Comparison of ENCODE assay signal across 11 cellular contexts in the genomic region with DNA sequence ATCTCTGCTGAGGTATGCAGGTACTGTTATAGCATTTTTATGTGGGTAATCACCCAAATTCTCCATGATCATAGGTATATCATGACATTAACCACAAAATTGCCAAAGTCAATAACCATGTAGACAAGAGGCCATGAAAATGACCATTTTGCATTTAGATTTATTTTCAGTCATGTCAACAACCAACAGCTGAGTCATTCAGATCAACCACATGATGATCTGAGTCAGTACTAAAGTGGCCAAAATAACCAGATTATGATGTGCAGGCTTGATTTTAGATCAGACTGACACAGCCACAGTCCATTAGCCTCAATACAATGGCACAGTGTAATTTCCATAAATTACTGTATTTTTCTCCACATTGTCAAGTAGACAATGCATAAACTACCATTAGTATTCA.
DNase-seq lines count a peak whose midpoint lies in the region; ATAC-seq lines count a peak whose summit lies in the region.
"Had no signal": no experiment of that assay in that cellular context is flagged by ENCODE, and none has a peak within 500 bp of the region (broad histone marks: within the 10 kb centered on the region; RNA-seq: fewer than 3 reads in every experiment).

No MANE protein-coding gene starts in this region.

- ATAC-seq in GM18498 (IDR thresholded peaks at IDR 0.05; ENCODE audit: unreplicated experiment) (peak; percentile 87), GM21723 (IDR thresholded peaks at IDR 0.05; ENCODE audit: unreplicated experiment) (peak; percentile 87), HG03558 (IDR thresholded peaks at IDR 0.05; ENCODE audit: extremely low read depth, unreplicated experiment) (peak; percentile 95)

- peak; percentile 59 for DNase-seq in foreskin melanocyte
- DNase-seq in NCI-H2196 (lab: John Stamatoyannopoulos, UW; ENCODE audit: unreplicated experiment), result no peak
- DNase-seq in SKM-1 treated with dmso at 0.1 percent for 144 hours (lab: John Stamatoyannopoulos, UW; ENCODE audit: unreplicated experiment), result no peak
- DNase-seq in NCI-H1105 (lab: John Stamatoyannopoulos, UW), result no peak
- DNase-seq in SIG-M5 (lab: John Stamatoyannopoulos, UW), result no peak
- DNase-seq: activated CD4-positive, CD25-positive, alpha-beta regulatory T cell treated with anti-CD3 and anti-CD28 coated beads, Interleukin-2, amount 50 U/mL, for 72 hours; NCI-H1436; thyroid gland had no signal
